18 cellular contexts compared by ENCODE assay signal in the genomic region with DNA sequence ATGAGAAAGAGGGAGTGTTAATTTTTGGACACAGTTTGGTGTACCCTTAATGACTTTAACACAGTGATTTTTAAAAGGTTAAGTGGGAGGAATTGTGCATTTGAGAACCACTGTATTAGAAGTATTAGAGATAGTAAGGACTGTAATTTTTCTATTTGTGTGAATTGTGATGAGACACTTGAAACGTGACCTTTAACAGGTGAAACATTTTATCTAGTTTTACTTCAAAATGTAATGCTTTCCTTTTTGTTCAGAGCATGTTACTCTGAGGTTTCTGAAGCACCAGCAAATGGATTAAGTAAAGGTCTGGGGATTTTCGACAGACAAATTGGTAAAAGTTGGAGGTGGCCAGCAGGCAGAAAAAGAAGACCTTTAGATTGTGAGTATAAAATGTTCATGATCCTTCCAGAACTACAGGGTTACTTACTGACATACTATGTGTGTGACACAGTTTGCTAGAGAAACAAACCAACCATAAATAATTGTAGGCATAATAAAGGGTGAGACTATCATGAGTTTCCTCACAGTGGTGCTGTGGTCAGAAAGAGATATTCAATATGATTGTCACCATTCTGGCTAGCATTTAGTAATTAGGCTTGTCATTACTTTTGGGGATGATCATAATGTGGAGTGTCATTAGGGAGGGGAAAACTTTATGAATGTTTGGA. TPM values are rescaled to one million over a fixed set of nuclear protein-coding genes. Genes with fewer than 3 reads are reported as not detected.
DNase-seq lines count a peak whose midpoint lies in the region; ATAC-seq and TF ChIP-seq lines count a peak whose summit lies in the region.
"Had no signal": no experiment of that assay in that cellular context is flagged by ENCODE, and none has a peak within 500 bp of the region (broad histone marks: within the 10 kb centered on the region; RNA-seq: fewer than 3 reads in every experiment).

No MANE protein-coding gene starts in this region.

- no peaks in the 10 kb centered on the region for H4K20me1 ChIP-seq in Karpas-422 (ENCODE audit: insufficient read depth, low read depth, low read length)

- no peak for TF ChIP-seq POLR2A in gastrocnemius medialis (IDR thresholded peaks at IDR 0.05)

- intact Hi-C loops in gastrocnemius medialis (cut with DNase I; ENCODE audit: low total_unique reads) = no loop called here

- no peak overlapping the region for H3K9ac ChIP-seq in Karpas-422 (ENCODE audit: low read length)

- H3K27ac ChIP-seq in Karpas-422 (ENCODE audit: low read length) = 0 out of 2 replicates have a peak overlapping the region, but pooled peaks have one; percentile 35
- H3K27ac ChIP-seq in gastrocnemius medialis = peak overlapping the region; percentile 19 to 68 (median 49)
- H3K27ac ChIP-seq: 22Rv1, right lobe of liver, RWPE1 had no signal

- no peak for ATAC-seq in gastrocnemius medialis
- ATAC-seq: left colon, right lobe of liver had no signal

- no peak overlapping the region for H3K4me2 ChIP-seq in Karpas-422 (ENCODE audit: low read depth, low read length, poor library complexity, severe bottlenecking)

- H3K4me1 ChIP-seq in Karpas-422 (ENCODE audit: low read length) (peaks cover 5% of the 10 kb centered on the region), gastrocnemius medialis (peaks cover 35 to 51% of the 10 kb centered on the region in 2 donors)

- no peak overlapping the region for H2AFZ ChIP-seq in Karpas-422 (ENCODE audit: low read length)

- H3K9me3 ChIP-seq in Karpas-422 (ENCODE audit: low read length) (no peaks in the 10 kb centered on the region), gastrocnemius medialis (no peaks in the 10 kb centered on the region)
- H3K9me3 ChIP-seq: MG63, right lobe of liver had no signal

- no peaks in the 10 kb centered on the region for H3K9me2 ChIP-seq in Karpas-422 (replicated peaks; ENCODE audit: insufficient read depth, low read length)

- H3K36me3 ChIP-seq in Karpas-422 (ENCODE audit: insufficient read depth, low read length) (peaks cover 4% of the 10 kb centered on the region; the same call in 1 of the 2 replicates), gastrocnemius medialis (no peaks in the 10 kb centered on the region)
- H3K36me3 ChIP-seq: right lobe of liver had no signal

- DNase-seq in DMS 273 (lab: John Stamatoyannopoulos, UW; ENCODE audit: unreplicated experiment) (peak; percentile 30), DMS 273 treated with DMSO at 0.1 percent for 48 hours (lab: John Stamatoyannopoulos, UW) (no peak), Karpas-422 (no peak), cerebellum (ENCODE audit: low spot score) (peak; percentile 16), gastrocnemius medialis (no peak), HT-29 (ENCODE audit: low spot score) (no peak), NCI-H82 treated with DMSO at 0.1 percent for 48 hours (lab: John Stamatoyannopoulos, UW; ENCODE audit: unreplicated experiment) (no peak), mesenteric fat pad (ENCODE audit: low spot score) (no peak)
- DNase-seq: activated CD4-positive, alpha-beta T cell treated with anti-CD3 and anti-CD28 coated beads, Interleukin-2, amount 10 ng/mL, durations not matched to agents 7 days and 5 days; activated naive CD4-positive, alpha-beta T cell treated with Interleukin-2 at 50 U/mL for 16 hours; left colon; MG63; NCI-H2029; right lobe of liver; stimulated activated CD4-positive, alpha-beta T cell treated with anti-CD3 and anti-CD28 coated beads, Interleukin-4, amount 100 ng/mL, for 4 hours; stimulated activated naive CD4-positive, alpha-beta T cell had no signal

- no peaks in the 10 kb centered on the region for H3K27me3 ChIP-seq in Karpas-422 (ENCODE audit: low read length)
- no peaks in the 10 kb centered on the region for H3K27me3 ChIP-seq in gastrocnemius medialis
- H3K27me3 ChIP-seq: MG63, right lobe of liver had no signal

- TF ChIP-seq CTCF in gastrocnemius medialis (IDR thresholded peaks at IDR 0.05 in 4 of 5, conservative IDR thresholded peaks at IDR 0.05 in 1 of 5) = no peak

- H3K4me3 ChIP-seq in Karpas-422 (ENCODE audit: low read length) = no peak overlapping the region
- H3K4me3 ChIP-seq in gastrocnemius medialis = no peak overlapping the region
- H3K4me3 ChIP-seq: MG63, right lobe of liver had no signal

- H3K79me2 ChIP-seq in Karpas-422 (ENCODE audit: low read length) = peaks cover 96% of the 10 kb centered on the region

- in situ Hi-C loops in gastrocnemius medialis (cut with MboI; ENCODE audit: low sequenced_read_pairs in 4 of 4) = no loop called here

RNA-seq across cellular contexts. Expression of gene LCOR, which starts 26.1 kb away (rescaled TPM):
- total RNA-seq in Karpas-422 (2014; rRNA removed; shearing (Covaris generic); ENCODE audit: low replicate concordance) = 13.1 and 24.3 TPM in 2 replicates
- 107 TPM for total RNA-seq in cerebellum
- total RNA-seq in gastrocnemius medialis = 10 to 100 TPM in 3 of 4 donors, 1 to 10 TPM in 1; 9.2 to 20.0 (median 14.6) TPM
- total RNA-seq in HT-29 (2014; rRNA removed; shearing (Covaris generic)) = 20.2 and 25.3 TPM in 2 replicates
- 40.7 TPM for total RNA-seq in mesenteric fat pad

Comparison
In these comparisons a context has a peak if more than half of its experiments do, and no peak if none do; other contexts are left out.
1. DNase-seq: peak in DMS 273 (single experiment) and cerebellum (single experiment); none in DMS 273 treated with DMSO at 0.1 percent for 48 hours (single experiment), Karpas-422 (single experiment), gastrocnemius medialis (0 of 2), HT-29 (single experiment), NCI-H82 treated with DMSO at 0.1 percent for 48 hours (single experiment) and mesenteric fat pad (single experiment).